8 cellular contexts compared by ENCODE assay signal in genomic region chr7:149623262-149623997, GRCh38.
A peak's percentile ranks its signal among the peaks of the same experiment; 100 is the strongest.
DNase-seq lines count a peak whose midpoint lies in the region; ATAC-seq and TF ChIP-seq lines count a peak whose summit lies in the region.
"Not testable (repeated sequence)": the region's sequence is repeated elsewhere in the genome, so short reads cannot be mapped to it uniquely, and the experiment has no call there.

No MANE protein-coding gene starts in this region.

- peaks cover 39% of the 10 kb centered on the region for H3K79me2 ChIP-seq in DND-41 (ENCODE audit: insufficient read depth, low read length)

- H2AFZ ChIP-seq in DND-41 (ENCODE audit: low read depth, low read length) = not testable (repeated sequence)

- H3K36me3 ChIP-seq in DND-41 (ENCODE audit: insufficient read depth, low read length) (peaks cover 44% of the 10 kb centered on the region), liver (ENCODE audit: control insufficient read depth in 4 of 4, insufficient read depth in 3 of 4, low read depth in 1 of 4, low read length in 3 of 4) (peaks cover 4 to 26% (median 23%) of the 10 kb centered on the region in 4 donors), upper lobe of right lung (peaks cover 28% of the 10 kb centered on the region)

- peaks cover 30% of the 10 kb centered on the region for H3K4me1 ChIP-seq in DND-41 (ENCODE audit: insufficient read depth, low read length)
- peaks cover 0 to 25% (median 16%) of the 10 kb centered on the region in 4 donors for H3K4me1 ChIP-seq in liver (ENCODE audit: control insufficient read depth in 4 of 4, insufficient read depth in 4 of 4, low read length in 3 of 4)
- peaks cover 19% of the 10 kb centered on the region for H3K4me1 ChIP-seq in upper lobe of right lung

- H3K27ac Mint-ChIP-seq in progenitor cell of endocrine pancreas = peak overlapping the region; percentile 90

- not testable (repeated sequence) for H3K9me3 ChIP-seq in DND-41 (ENCODE audit: insufficient read depth, low read length, severe bottlenecking); liver (ENCODE audit: control insufficient read depth in 4 of 4, low read length in 3 of 4); upper lobe of right lung

- H3K36me3 Mint-ChIP-seq in progenitor cell of endocrine pancreas (ENCODE audit: insufficient read depth) = not testable (repeated sequence)

- H3K27me3 Mint-ChIP-seq in progenitor cell of endocrine pancreas = not testable (repeated sequence)

- intact Hi-C loops in upper lobe of right lung (cut with DNase I) = not testable (repeated sequence)

- H3K4me1 Mint-ChIP-seq in progenitor cell of endocrine pancreas (ENCODE audit: low read depth) = peaks cover 14% of the 10 kb centered on the region

- H3K4me3 ChIP-seq in DND-41 (ENCODE audit: low read depth in 1 of 2, low read length in 2 of 2) (peak overlapping the region; percentile 79 to 91), LNCaP clone FGC (ENCODE audit: low read depth, low read length) (peak overlapping the region; percentile 96), astrocyte of the cerebellum (ENCODE audit: low read depth, low read length) (peak overlapping the region; percentile 85), fibroblast of mammary gland (ENCODE audit: control insufficient read depth, low read depth, low read length) (peak overlapping the region; percentile 70), liver (ENCODE audit: low read depth in 1 of 3, low read length in 3 of 3) (peak overlapping the region; percentile 91 to 95 (median 92)), upper lobe of right lung (peak overlapping the region; percentile 90)

- peak overlapping the region; percentile 88 for H3K9ac ChIP-seq in DND-41 (ENCODE audit: low read depth, low read length)
- peak overlapping the region; percentile 76 to 90 for H3K9ac ChIP-seq in liver (ENCODE audit: low read depth in 1 of 2, low read length in 2 of 2)

- not testable (repeated sequence) for TF ChIP-seq RAD21 in liver (IDR thresholded peaks at IDR 0.05)

- H3K4me3 Mint-ChIP-seq in progenitor cell of endocrine pancreas (ENCODE audit: low read depth) = peak overlapping the region; percentile 90

- WGBS in liver = 27% methylated on average over 18 of the region's 19 CpGs

- in situ Hi-C loops in astrocyte of the cerebellum (cut with HindIII; ENCODE audit: low sequenced_read_pairs) = not testable (repeated sequence)

- DNase-seq in DND-41 = peak; percentile 14
- DNase-seq in LNCaP clone FGC (ENCODE audit: low read depth); progenitor cell of endocrine pancreas (ENCODE audit: low spot score, unreplicated experiment); upper lobe of right lung: not testable (repeated sequence)
- DNase-seq in astrocyte of the cerebellum (ENCODE audit: low read depth) = peak; percentile 22
- DNase-seq in fibroblast of mammary gland (ENCODE audit: low read depth) = peak; percentile 75

- not testable (repeated sequence) for ATAC-seq in DND-41 (ENCODE audit: insufficient read depth, low read depth); upper lobe of right lung
- peak; percentile 37 for ATAC-seq in SK-N-SH treated with all-trans-retinoic acid at 6 μM for 48 hours

- TF ChIP-seq CTCF in DND-41 (IDR thresholded peaks at IDR 0.05; ENCODE audit: borderline replicate concordance, extremely low read depth, low read length, poor library complexity, severe bottlenecking); LNCaP clone FGC (IDR thresholded peaks at IDR 0.05; ENCODE audit: control insufficient read depth, extremely low read depth, insufficient read depth); astrocyte of the cerebellum (IDR thresholded peaks at IDR 0.05; ENCODE audit: low read depth, low read length, missing control alignments); fibroblast of mammary gland (conservative IDR thresholded peaks at IDR 0.05; ENCODE audit: control insufficient read depth, insufficient read depth, low read depth, low read length); liver (IDR thresholded peaks at IDR 0.05; ENCODE audit: low read depth, low read length, missing input control); progenitor cell of endocrine pancreas (IDR thresholded peaks at IDR 0.05; ENCODE audit: unreplicated experiment); upper lobe of right lung (IDR thresholded peaks at IDR 0.05): not testable (repeated sequence)

- H3K27ac ChIP-seq in DND-41 (ENCODE audit: low read length) (peak overlapping the region; percentile 81), liver (ENCODE audit: low read depth in 1 of 2, low read length in 2 of 2) (peak overlapping the region; percentile 69 to 77), upper lobe of right lung (peak overlapping the region; percentile 91)

- peak overlapping the region; percentile 85 for H3K4me2 ChIP-seq in DND-41 (ENCODE audit: insufficient read depth, low read length)

- H3K9me3 Mint-ChIP-seq in progenitor cell of endocrine pancreas (ENCODE audit: low read depth) = not testable (repeated sequence)

- not testable (repeated sequence) for H3K27me3 ChIP-seq in DND-41 (ENCODE audit: insufficient read depth, low read length, poor library complexity); liver (ENCODE audit: control insufficient read depth in 4 of 4, insufficient read depth in 4 of 4, low read length in 3 of 4); upper lobe of right lung

- H4K20me1 ChIP-seq in DND-41 (ENCODE audit: insufficient read depth, low read length) = peaks cover 39% of the 10 kb centered on the region
